In genomic region chr4:139782926-139783542, GRCh38 we compare ENCODE assay signal across 1 cellular context.
TF ChIP-seq lines count a peak whose summit lies in the region.

No MANE protein-coding gene starts in this region.

TF ChIP-seq in H1, 55 proteins besides CTCF, POLR2A, EP300 and RAD21:
- TF ChIP-seq USF2 (IDR thresholded peaks at IDR 0.05; ENCODE audit: low read length) (no peak), EGR1 (IDR thresholded peaks at IDR 0.05; ENCODE audit: borderline replicate concordance, low read depth, low read length) (no peak)
TF ChIP-seq in H1: peak in this region for 0.
